ENCODE assay signal across 12 cellular contexts in the genomic region with DNA sequence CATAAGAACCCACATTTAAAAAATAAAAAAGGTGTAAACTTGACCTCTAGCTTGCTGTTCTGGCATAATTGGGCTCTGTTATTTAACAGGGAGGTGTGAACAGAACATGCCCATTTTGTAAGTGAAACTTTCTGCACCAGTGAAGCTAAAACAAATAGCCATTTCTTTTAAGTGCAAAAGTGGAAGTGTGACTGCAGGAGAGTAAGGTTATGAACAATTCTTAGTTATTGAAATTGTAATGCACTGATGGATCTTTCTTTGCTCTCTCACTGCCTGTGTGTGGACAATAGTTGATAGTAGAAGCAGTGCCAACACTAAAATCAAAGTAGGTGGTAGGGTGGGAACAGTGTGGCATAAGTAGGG. TPM values are rescaled to one million over a fixed set of nuclear protein-coding genes. Genes with fewer than 3 reads are reported as not detected.
DNase-seq lines count a peak whose midpoint lies in the region; ATAC-seq, FAIRE-seq and TF ChIP-seq lines count a peak whose summit lies in the region.
"Had no signal": no experiment of that assay in that cellular context is flagged by ENCODE, and none has a peak within 500 bp of the region (broad histone marks: within the 10 kb centered on the region; RNA-seq: fewer than 3 reads in every experiment).

No MANE protein-coding gene starts in this region.

- H3K27me3 Mint-ChIP-seq in activated T-cell treated with anti-CD3 and anti-CD28 coated beads, Interleukin-2, amount 50 U/mL, for 4 hours (ENCODE audit: low read depth), result no peaks in the 10 kb centered on the region

- peak overlapping the region; percentile 16 for H3K4me3 Mint-ChIP-seq in activated T-cell treated with anti-CD3 and anti-CD28 coated beads, Interleukin-2, amount 50 U/mL, for 4 hours

- H3K9me3 ChIP-seq in spleen, result no peaks in the 10 kb centered on the region

- no peak for ATAC-seq in activated T-cell treated with anti-CD3 and anti-CD28 coated beads, Interleukin-2, amount 50 U/mL, for 4 hours
- ATAC-seq in GM21786 (IDR thresholded peaks at IDR 0.05; ENCODE audit: unreplicated experiment) (peak; percentile 88), HG03442 (IDR thresholded peaks at IDR 0.05; ENCODE audit: unreplicated experiment) (peak; percentile 80)

- peaks cover 50% of the 10 kb centered on the region for H3K36me3 Mint-ChIP-seq in activated T-cell treated with anti-CD3 and anti-CD28 coated beads, Interleukin-2, amount 50 U/mL, for 4 hours (ENCODE audit: insufficient read depth)

- TF ChIP-seq POLR2A in spleen (IDR thresholded peaks at IDR 0.05) (no peak), erythroblast (IDR thresholded peaks at IDR 0.05; ENCODE audit: low read length) (no peak)

- peaks cover 0 to 43% (median 0%) of the 10 kb centered on the region in 6 donors for H3K36me3 ChIP-seq in spleen

- peak overlapping the region in 6 of 8 donors; percentile 7 to 62 (median 50) for H3K27ac ChIP-seq in spleen
- H3K27ac ChIP-seq: PC-9 had no signal

- no peak overlapping the region for H3K4me3 ChIP-seq in spleen
- H3K4me3 ChIP-seq: PC-9 had no signal

- H3K27me3 ChIP-seq in spleen (replicated peaks in 1 of 7), result no peaks in the 10 kb centered on the region

- no peak for FAIRE-seq in urothelium cell line (lab: Jason Lieb, UNC)

- intact Hi-C loops in spleen (cut with DNase I; ENCODE audit: low total_unique reads), result no loop called here

- H3K9me3 Mint-ChIP-seq in activated T-cell treated with anti-CD3 and anti-CD28 coated beads, Interleukin-2, amount 50 U/mL, for 4 hours, result peaks cover 7% of the 10 kb centered on the region

- no peak for TF ChIP-seq CTCF in spleen (IDR thresholded peaks at IDR 0.05 in 8 of 11, conservative IDR thresholded peaks at IDR 0.05 in 3 of 11)

- no peak for DNase-seq in activated T-cell treated with anti-CD3 and anti-CD28 coated beads, Interleukin-2, amount 50 U/mL, for 4 hours
- DNase-seq in activated T-cell treated with anti-CD3 and anti-CD28 coated beads, Interleukin-2, amount 50 U/mL, for 48 hours, result no peak
- DNase-seq in spleen (no peak), urothelium cell line (ENCODE audit: low spot score) (no peak), erythroblast (lab: John Stamatoyannopoulos, UW) (no peak), globus pallidus (ENCODE audit: low spot score) (no peak)
- DNase-seq: activated CD4-positive, alpha-beta T cell treated with anti-CD3 and anti-CD28 coated beads for 1 hour; PC-9 had no signal

- peaks cover 0 to 54% (median 5%) of the 10 kb centered on the region in 6 donors for H3K4me1 ChIP-seq in spleen

- H3K4me1 Mint-ChIP-seq in activated T-cell treated with anti-CD3 and anti-CD28 coated beads, Interleukin-2, amount 50 U/mL, for 4 hours (ENCODE audit: low read depth), result peaks cover 67% of the 10 kb centered on the region

RNA-seq across cellular contexts. Expression of gene P2RY10, which starts 12.6 kb away (rescaled TPM):
- 10 to 100 TPM in 2 of 3 donors, 1 to 10 TPM in 1; 9.6 to 12.7 (median 12.7) TPM for total RNA-seq in activated T-cell treated with anti-CD3 and anti-CD28 coated beads, Interleukin-2, amount 50 U/mL, for 4 hours
- total RNA-seq in spleen, result 10 to 100 TPM; 28.8 to 41.4 (median 30.5) TPM
- 10 to 100 TPM; 12.0 to 14.0 (median 13.1) TPM for polyA plus RNA-seq in spleen
- total RNA-seq: chondrocyte, PC-9 had no signal
- polyA plus RNA-seq: neural cell had no signal

Comparison
In these comparisons a context has a peak if more than half of its experiments do, and no peak if none do; other contexts are left out.
1. ATAC-seq: peak in GM21786 (single experiment) and HG03442 (single experiment); none in activated T-cell treated with anti-CD3 and anti-CD28 coated beads, Interleukin-2, amount 50 U/mL, for 4 hours (0 of 2).